Comparison of ENCODE assay signal across 1 cellular context in genomic region chr19:38055655-38056521, GRCh38.
TF ChIP-seq lines count a peak whose summit lies in the region.

No MANE protein-coding gene starts in this region.

TF ChIP-seq in HEK293, 187 proteins besides CTCF, POLR2A, EP300 and RAD21 (continued from another document):
- TF ChIP-seq GLIS1 (tag by site-specific recombination; IDR thresholded peaks at IDR 0.05) (peak; percentile 94), ZNF302 (tag by site-specific recombination; IDR thresholded peaks at IDR 0.05; ENCODE audit: low read depth) (no peak), ZNF211 (tag by site-specific recombination; IDR thresholded peaks at IDR 0.05; ENCODE audit: low read depth) (no peak), FEZF1 (tag by site-specific recombination; IDR thresholded peaks at IDR 0.05) (peak; percentile 42), BCL6B (tag by site-specific recombination; IDR thresholded peaks at IDR 0.05) (no peak), TCF7L2 (IDR thresholded peaks at IDR 0.05; ENCODE audit: borderline replicate concordance, low read depth, low read length) (no peak), ZNF423 (tag by site-specific recombination; IDR thresholded peaks at IDR 0.05) (peak; percentile 57; the same call in 1 of the 2 replicates), ZNF670 (tag by site-specific recombination; IDR thresholded peaks at IDR 0.05; ENCODE audit: low read depth) (no peak), ZNF341 (tag by site-specific recombination; IDR thresholded peaks at IDR 0.05; ENCODE audit: low read depth) (peak; percentile 41; the same call in 1 of the 2 replicates), ZFHX2 (tag by site-specific recombination; conservative IDR thresholded peaks at IDR 0.05) (peak; percentile 99), HIC1 (tag by site-specific recombination; IDR thresholded peaks at IDR 0.05) (peak; percentile 56; the same call in 1 of the 2 replicates), ZNF600 (tag by site-specific recombination; IDR thresholded peaks at IDR 0.05) (peak; percentile 76; the same call in 1 of the 2 replicates), ZNF571 (tag by site-specific recombination; IDR thresholded peaks at IDR 0.05) (peak; percentile 66; the same call in 1 of the 2 replicates), ZNF488 (tag by site-specific recombination; IDR thresholded peaks at IDR 0.05) (no peak; the same call in 1 of the 2 replicates), ZBTB17 (tag by site-specific recombination; IDR thresholded peaks at IDR 0.05) (peak; percentile 81), YY2 (tag by site-specific recombination; IDR thresholded peaks at IDR 0.05) (0 out of 2 replicates have a peak, but pooled peaks have one; percentile 31), ZNF785 (tag by site-specific recombination; IDR thresholded peaks at IDR 0.05) (0 out of 2 replicates have a peak, but pooled peaks have one; percentile 17)
- TF ChIP-seq, protein P1, sequence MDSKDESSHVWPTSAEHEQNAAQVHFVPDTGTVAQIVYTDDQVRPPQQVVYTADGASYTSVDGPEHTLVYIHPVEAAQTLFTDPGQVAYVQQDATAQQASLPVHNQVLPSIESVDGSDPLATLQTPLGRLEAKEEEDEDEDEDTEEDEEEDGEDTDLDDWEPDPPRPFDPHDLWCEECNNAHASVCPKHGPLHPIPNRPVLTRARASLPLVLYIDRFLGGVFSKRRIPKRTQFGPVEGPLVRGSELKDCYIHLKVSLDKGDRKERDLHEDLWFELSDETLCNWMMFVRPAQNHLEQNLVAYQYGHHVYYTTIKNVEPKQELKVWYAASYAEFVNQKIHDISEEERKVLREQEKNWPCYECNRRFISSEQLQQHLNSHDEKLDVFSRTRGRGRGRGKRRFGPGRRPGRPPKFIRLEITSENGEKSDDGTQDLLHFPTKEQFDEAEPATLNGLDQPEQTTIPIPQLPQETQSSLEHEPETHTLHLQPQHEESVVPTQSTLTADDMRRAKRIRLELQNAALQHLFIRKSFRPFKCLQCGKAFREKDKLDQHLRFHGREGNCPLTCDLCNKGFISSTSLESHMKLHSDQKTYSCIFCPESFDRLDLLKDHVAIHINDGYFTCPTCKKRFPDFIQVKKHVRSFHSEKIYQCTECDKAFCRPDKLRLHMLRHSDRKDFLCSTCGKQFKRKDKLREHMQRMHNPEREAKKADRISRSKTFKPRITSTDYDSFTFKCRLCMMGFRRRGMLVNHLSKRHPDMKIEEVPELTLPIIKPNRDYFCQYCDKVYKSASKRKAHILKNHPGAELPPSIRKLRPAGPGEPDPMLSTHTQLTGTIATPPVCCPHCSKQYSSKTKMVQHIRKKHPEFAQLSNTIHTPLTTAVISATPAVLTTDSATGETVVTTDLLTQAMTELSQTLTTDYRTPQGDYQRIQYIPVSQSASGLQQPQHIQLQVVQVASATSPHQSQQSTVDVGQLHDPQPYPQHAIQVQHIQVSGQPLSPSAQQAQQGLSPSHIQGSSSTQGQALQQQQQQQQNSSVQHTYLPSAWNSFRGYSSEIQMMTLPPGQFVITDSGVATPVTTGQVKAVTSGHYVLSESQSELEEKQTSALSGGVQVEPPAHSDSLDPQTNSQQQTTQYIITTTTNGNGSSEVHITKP (tag by site-specific recombination; IDR thresholded peaks at IDR 0.05), result peak; percentile 90
- TF ChIP-seq, protein P2, sequence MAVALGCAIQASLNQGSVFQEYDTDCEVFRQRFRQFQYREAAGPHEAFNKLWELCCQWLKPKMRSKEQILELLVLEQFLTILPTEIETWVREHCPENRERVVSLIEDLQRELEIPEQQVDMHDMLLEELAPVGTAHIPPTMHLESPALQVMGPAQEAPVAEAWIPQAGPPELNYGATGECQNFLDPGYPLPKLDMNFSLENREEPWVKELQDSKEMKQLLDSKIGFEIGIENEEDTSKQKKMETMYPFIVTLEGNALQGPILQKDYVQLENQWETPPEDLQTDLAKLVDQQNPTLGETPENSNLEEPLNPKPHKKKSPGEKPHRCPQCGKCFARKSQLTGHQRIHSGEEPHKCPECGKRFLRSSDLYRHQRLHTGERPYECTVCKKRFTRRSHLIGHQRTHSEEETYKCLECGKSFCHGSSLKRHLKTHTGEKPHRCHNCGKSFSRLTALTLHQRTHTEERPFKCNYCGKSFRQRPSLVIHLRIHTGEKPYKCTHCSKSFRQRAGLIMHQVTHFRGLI (tag by site-specific recombination; IDR thresholded peaks at IDR 0.05), result peak; percentile 89
